Comparison of ENCODE assay signal across 8 cellular contexts in the genomic region with DNA sequence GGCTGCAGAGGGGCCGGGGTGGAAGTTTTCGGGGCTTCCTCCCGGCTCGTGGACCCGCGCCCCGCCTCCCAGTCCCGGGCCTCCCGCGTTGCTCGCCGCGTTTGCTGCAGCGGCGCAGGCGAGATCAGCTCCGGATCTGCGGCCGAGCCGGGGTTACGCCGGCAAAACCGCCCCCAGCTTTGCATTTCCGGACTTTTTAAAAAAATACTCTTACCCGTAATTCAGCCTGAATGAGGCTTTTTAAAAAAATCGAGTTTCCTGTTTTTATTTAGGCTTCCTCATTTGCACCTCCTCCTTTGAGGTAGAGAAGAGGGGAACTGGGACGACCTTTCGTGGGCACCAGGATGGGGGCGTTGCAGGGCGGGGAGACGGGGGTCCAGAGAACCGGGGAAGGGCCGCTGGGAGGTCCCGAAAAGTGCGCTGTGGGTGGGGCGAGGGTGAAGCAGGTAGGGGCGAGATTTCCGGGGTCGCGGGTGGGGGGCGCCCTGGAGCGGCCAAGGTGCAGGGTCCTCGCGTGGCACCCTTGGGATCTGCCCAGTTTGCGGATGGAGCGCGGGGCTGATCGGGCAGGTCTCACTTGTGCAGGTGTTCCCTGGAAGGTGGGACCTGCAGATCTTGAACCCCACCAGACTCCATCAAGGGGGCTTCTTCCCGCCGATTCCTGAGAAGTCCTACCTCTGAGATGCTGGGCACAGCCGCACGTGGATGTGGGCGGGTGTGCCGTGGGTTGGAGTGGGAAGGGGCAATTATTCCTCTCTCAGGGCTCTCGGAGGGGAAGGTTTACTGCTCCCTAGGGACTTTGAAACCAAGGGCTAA. TPM values are rescaled to one million over a fixed set of nuclear protein-coding genes. Genes with fewer than 3 reads are reported as not detected.
A peak's percentile ranks its signal among the peaks of the same experiment; 100 is the strongest.
DNase-seq lines count a peak whose midpoint lies in the region; ATAC-seq and TF ChIP-seq lines count a peak whose summit lies in the region.

No MANE protein-coding gene starts in this region.

- peaks cover 5% of the 10 kb centered on the region for H3K4me1 ChIP-seq in testis

- intact Hi-C loops in testis (cut with DNase I; ENCODE audit: low total_unique reads), result no loop called here

- peaks cover 45% of the 10 kb centered on the region for H3K4me1 Mint-ChIP-seq in T-helper 1 cell treated with Interleukin-12 subunit alpha and Interleukin-12 subunit beta and Interleukin-4 antibody, amounts not matched to agents 30 μg/mL and 1 μg/mL, for 36 hours (ENCODE audit: low read depth)
- peaks cover 5% of the 10 kb centered on the region for H3K4me1 Mint-ChIP-seq in brain
- H3K4me1 Mint-ChIP-seq in memory B cell, result peaks cover 49% of the 10 kb centered on the region

- peak overlapping the region; percentile 99 for H3K4me3 Mint-ChIP-seq in T-helper 1 cell treated with Interleukin-12 subunit alpha and Interleukin-12 subunit beta and Interleukin-4 antibody, amounts not matched to agents 30 μg/mL and 1 μg/mL, for 36 hours
- peak overlapping the region; percentile 73 to 77 (median 75) for H3K4me3 Mint-ChIP-seq in brain
- peak overlapping the region; percentile 92 for H3K4me3 Mint-ChIP-seq in memory B cell

- no peak for TF ChIP-seq POLR2A in testis (IDR thresholded peaks at IDR 0.05)

- no peaks in the 10 kb centered on the region for H3K36me3 ChIP-seq in testis (ENCODE audit: low read depth, missing control alignments)

- DNase-seq in SIG-M5 treated with dmso at 0.1 percent for 504 hours (lab: John Stamatoyannopoulos, UW; ENCODE audit: unreplicated experiment), result peak; percentile 60
- DNase-seq in SIG-M5 (lab: John Stamatoyannopoulos, UW), result no peak
- DNase-seq in memory B cell (ENCODE audit: low spot score in 2 of 2), result peak; percentile 67 to 71
- DNase-seq in testis, result no peak
- no peak for DNase-seq in NCI-H2081 treated with DMSO at 0.1 percent for 48 hours (lab: John Stamatoyannopoulos, UW)

- no peak for TF ChIP-seq CTCF in brain (conservative IDR thresholded peaks at IDR 0.05)
- TF ChIP-seq CTCF in testis (IDR thresholded peaks at IDR 0.05), result no peak

- peak; percentile 59 for ATAC-seq in memory B cell (ENCODE audit: low read depth)
- no peak for ATAC-seq in GM21360 (IDR thresholded peaks at IDR 0.05; ENCODE audit: unreplicated experiment)

- H3K27ac Mint-ChIP-seq in T-helper 1 cell treated with Interleukin-12 subunit alpha and Interleukin-12 subunit beta and Interleukin-4 antibody, amounts not matched to agents 30 μg/mL and 1 μg/mL, for 36 hours, result peak overlapping the region; percentile 96
- H3K27ac Mint-ChIP-seq in brain, result no peak overlapping the region
- H3K27ac Mint-ChIP-seq in memory B cell, result peak overlapping the region; percentile 94

- H3K27me3 ChIP-seq in testis, result no peaks in the 10 kb centered on the region

- H3K36me3 Mint-ChIP-seq in T-helper 1 cell treated with Interleukin-12 subunit alpha and Interleukin-12 subunit beta and Interleukin-4 antibody, amounts not matched to agents 30 μg/mL and 1 μg/mL, for 36 hours (ENCODE audit: low read depth), result peaks cover 38% of the 10 kb centered on the region
- H3K36me3 Mint-ChIP-seq in brain (no peaks in the 10 kb centered on the region), memory B cell (peaks cover 4% of the 10 kb centered on the region)

- H3K9me3 Mint-ChIP-seq in T-helper 1 cell treated with Interleukin-12 subunit alpha and Interleukin-12 subunit beta and Interleukin-4 antibody, amounts not matched to agents 30 μg/mL and 1 μg/mL, for 36 hours, result no peaks in the 10 kb centered on the region
- H3K9me3 Mint-ChIP-seq in brain (peaks cover 0 to 3% (median 0%) of the 10 kb centered on the region in 5 experiments), memory B cell (no peaks in the 10 kb centered on the region)

- peak overlapping the region; percentile 48 to 55 for H3K4me3 ChIP-seq in testis

- 3 to 6% methylated on average over 37 to 51 of the region's 55 CpGs for WGBS in testis, 2 donors

- peak overlapping the region in 1 of 2 donors; percentile 50 for H3K27ac ChIP-seq in testis

- H3K9me3 ChIP-seq in testis, result no peaks in the 10 kb centered on the region

- no peaks in the 10 kb centered on the region for H3K27me3 Mint-ChIP-seq in T-helper 1 cell treated with Interleukin-12 subunit alpha and Interleukin-12 subunit beta and Interleukin-4 antibody, amounts not matched to agents 30 μg/mL and 1 μg/mL, for 36 hours (ENCODE audit: low read depth)
- H3K27me3 Mint-ChIP-seq in brain (peaks cover 74% of the 10 kb centered on the region), memory B cell (no peaks in the 10 kb centered on the region)

RNA-seq across cellular contexts. Expression of a gene that starts 1.1 kb away (rescaled TPM):
- polyA plus RNA-seq in brain (ENCODE audit: insufficient read depth, low read depth, low replicate concordance), result 16.3 TPM
- 10 to 100 TPM; 12.4 to 17.2 TPM for total RNA-seq in testis
- 11.7 TPM for polyA plus RNA-seq in testis (ENCODE audit: insufficient read depth, low read depth, low replicate concordance)

Comparison
In these comparisons a context has a peak if more than half of its experiments do, and no peak if none do; other contexts are left out.
1. DNase-seq: peak in SIG-M5 treated with dmso at 0.1 percent for 504 hours (single experiment) and memory B cell (2 of 2); none in SIG-M5 (single experiment), testis (single experiment) and NCI-H2081 treated with DMSO at 0.1 percent for 48 hours (single experiment).
2. H3K27ac Mint-ChIP-seq: peak in T-helper 1 cell treated with Interleukin-12 subunit alpha and Interleukin-12 subunit beta and Interleukin-4 antibody, amounts not matched to agents 30 μg/mL and 1 μg/mL, for 36 hours (single experiment) and memory B cell (single experiment); none in brain (0 of 5).
3. Peak in every context shown above with its lines, with median percentiles within 50 percentile points of each other: H3K4me3 Mint-ChIP-seq.